In the genomic region with DNA sequence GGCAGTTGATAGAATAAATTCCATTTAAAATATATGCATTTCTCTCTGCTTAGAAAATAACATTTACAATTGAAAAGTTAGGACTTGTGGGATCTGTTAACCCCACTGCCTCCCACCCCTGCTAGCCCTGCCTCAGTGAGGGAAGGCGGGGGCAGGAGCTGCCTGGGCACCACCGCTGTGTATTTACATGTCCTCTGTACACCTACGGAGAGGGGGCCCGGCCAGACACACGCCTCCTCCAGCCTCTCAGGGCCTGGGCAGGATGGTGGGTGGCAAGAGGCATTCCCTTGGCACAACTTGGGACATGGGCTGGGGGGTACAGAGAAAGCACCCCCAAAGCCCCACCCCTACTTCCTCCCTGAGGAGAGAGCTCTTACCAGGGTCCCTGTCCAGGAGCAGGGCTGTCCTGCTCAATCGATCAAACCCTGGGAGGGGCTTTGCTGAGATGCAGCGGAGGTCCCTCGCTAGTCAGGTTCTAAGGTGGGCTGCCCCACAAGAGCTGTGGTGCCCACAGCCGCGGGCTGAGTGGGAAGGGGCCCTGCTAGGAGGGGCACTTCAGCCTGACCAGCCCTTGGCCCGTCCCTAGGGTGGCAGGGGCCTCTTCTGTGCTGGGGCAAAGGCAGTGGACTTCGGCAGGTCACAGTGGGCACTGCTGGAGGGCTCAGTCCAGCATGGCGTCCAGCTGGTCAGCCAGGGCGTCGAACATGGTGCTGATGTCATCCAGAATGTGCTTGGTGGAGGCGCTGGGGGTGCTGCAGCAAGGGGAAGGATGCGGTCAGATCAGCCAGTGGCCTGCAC, we compare ENCODE assay signal across 22 cellular contexts. TPM values are rescaled to one million over a fixed set of nuclear protein-coding genes. Genes with fewer than 3 reads are reported as not detected.
DNase-seq lines count a peak whose midpoint lies in the region; ATAC-seq and TF ChIP-seq lines count a peak whose summit lies in the region.
"Had no signal": no experiment of that assay in that cellular context is flagged by ENCODE, and none has a peak within 500 bp of the region (broad histone marks: within the 10 kb centered on the region; RNA-seq: fewer than 3 reads in every experiment).

No MANE protein-coding gene starts in this region.

- no peak overlapping the region for H2AFZ ChIP-seq in HCT116 (ENCODE audit: low read depth, low read length, poor library complexity, severe bottlenecking)

- no peak overlapping the region for H3K27ac ChIP-seq in HCT116 (ENCODE audit: low read depth, low read length)
- peak overlapping the region; percentile 17 to 58 for H3K27ac ChIP-seq in breast epithelium
- peak overlapping the region; percentile 57 for H3K27ac ChIP-seq in muscle layer of colon (ENCODE audit: low read depth, low read length)
- H3K27ac ChIP-seq in testis, result peak overlapping the region; percentile 67 to 72

- DNase-seq in HCT116 (ENCODE audit: low read depth, low spot score) (no peak), breast epithelium (ENCODE audit: low spot score in 2 of 2) (no peak), testis (no peak), RKO (ENCODE audit: low spot score) (no peak)
- DNase-seq: activated CD4-positive, alpha-beta T cell treated with anti-CD3 and anti-CD28 coated beads for 1 hour; activated CD8-positive, alpha-beta memory T cell treated with anti-CD3 and anti-CD28 coated beads for 24 hours; activated naive CD4-positive, alpha-beta T cell treated with anti-CD3 and anti-CD28 coated beads, Interleukin-2, amount 10 ng/mL, durations not matched to agents 7 days and 5 days; activated T-cell treated with anti-CD3 and anti-CD28 coated beads, Interleukin-2, amount 50 U/mL, for 72 hours; CD4-positive, alpha-beta T cell; cerebellar nuclear complex; DMS153; effector memory CD4-positive, alpha-beta T cell; esophagus squamous epithelium; GDM1; left cardiac atrium; NCI-H1417; NCI-H524 treated with DMSO at 0.1 percent for 48 hours; stimulated activated CD4-positive, alpha-beta T cell treated with anti-CD3 and anti-CD28 coated beads, Interleukin-12 subunit alpha, Interleukin-12 subunit beta, amount 100 ng/mL, for 4 hours; SW 1271 had no signal

- H3K9ac ChIP-seq in HCT116 (ENCODE audit: low read length) (no peak overlapping the region), muscle layer of colon (ENCODE audit: low read length) (no peak overlapping the region)

- POLR2A ChIA-PET in HCT116 (lab: Charles Lee), result no interaction called here

- H3K9me3 ChIP-seq in HCT116 (ENCODE audit: control insufficient read depth in 1 of 2, insufficient read depth in 1 of 2, low read depth in 1 of 2, low read length in 2 of 2) (no peaks in the 10 kb centered on the region), breast epithelium (no peaks in the 10 kb centered on the region), muscle layer of colon (ENCODE audit: low read length) (no peaks in the 10 kb centered on the region), testis (no peaks in the 10 kb centered on the region)
- H3K9me3 ChIP-seq: esophagus squamous epithelium had no signal

- RAD21 ChIA-PET in HCT116 (lab: Charles Lee; ENCODE audit: low non-redundant PET in 1 of 2, low total read pairs in 2 of 2, uncharacterized antibody in 2 of 2, unreplicated experiment in 2 of 2), result no interaction called here

- TSS peak; percentile 23 for BruUV-seq in HCT116 (replicated peaks; lab: Mats Ljungman, UMichigan)

- TF ChIP-seq CTCF in HCT116 (IDR thresholded peaks at IDR 0.05 in 2 of 3, conservative IDR thresholded peaks at IDR 0.05 in 1 of 3; ENCODE audit: borderline replicate concordance in 1 of 3, insufficient read depth in 1 of 3, low read depth in 2 of 3, low read length in 2 of 3) (no peak), breast epithelium (IDR thresholded peaks at IDR 0.05) (no peak), testis (IDR thresholded peaks at IDR 0.05) (no peak)

- no peak overlapping the region for H3K4me3 ChIP-seq in HCT116 (replicated peaks in 1 of 2; ENCODE audit: low read depth in 1 of 2, low read length in 2 of 2)
- no peak overlapping the region for H3K4me3 ChIP-seq in breast epithelium
- no peak overlapping the region for H3K4me3 ChIP-seq in muscle layer of colon (ENCODE audit: low read depth in 1 of 2, low read length in 2 of 2)
- no peak overlapping the region for H3K4me3 ChIP-seq in testis
- H3K4me3 ChIP-seq: esophagus squamous epithelium had no signal

- intact Hi-C loops in HCT116 (cut with micrococcal nuclease) (no loop called here), breast epithelium (cut with DNase I; ENCODE audit: low total_unique reads) (no loop called here), testis (cut with DNase I; ENCODE audit: low total_unique reads) (no loop called here)

- no peak overlapping the region for H3K4me2 ChIP-seq in HCT116 (ENCODE audit: low read length)

- H3K27me3 ChIP-seq in HCT116 (ENCODE audit: insufficient read depth, low read length) (no peaks in the 10 kb centered on the region), breast epithelium (no peaks in the 10 kb centered on the region), muscle layer of colon (ENCODE audit: control insufficient read depth in 1 of 2, insufficient read depth in 2 of 2, low read length in 2 of 2) (no peaks in the 10 kb centered on the region), testis (no peaks in the 10 kb centered on the region)
- H3K27me3 ChIP-seq: esophagus squamous epithelium had no signal

- WGBS in testis, 2 donors, result 82 to 89% methylated on average over 9 to 17 of the region's 17 CpGs

- H3K9me2 ChIP-seq in HCT116 (ENCODE audit: insufficient read depth), result no peaks in the 10 kb centered on the region

- no peaks in the 10 kb centered on the region for H3K4me1 ChIP-seq in HCT116 (ENCODE audit: control insufficient read depth in 1 of 2, insufficient read depth in 2 of 2, low read length in 2 of 2)
- peaks cover 0 to 13% of the 10 kb centered on the region in 2 donors for H3K4me1 ChIP-seq in breast epithelium
- H3K4me1 ChIP-seq in muscle layer of colon (ENCODE audit: insufficient read depth, low read length), result peaks cover 27% of the 10 kb centered on the region
- H3K4me1 ChIP-seq in testis, result peaks cover 36% of the 10 kb centered on the region

- no peak for ATAC-seq in HCT116
- ATAC-seq in GM18520 (IDR thresholded peaks at IDR 0.05; ENCODE audit: unreplicated experiment), result no peak
- ATAC-seq in HG02973 (IDR thresholded peaks at IDR 0.05; ENCODE audit: unreplicated experiment), result no peak
- ATAC-seq: activated T-cell treated with anti-CD3 and anti-CD28 coated beads, Interleukin-2, amount 50 U/mL, for 72 hours had no signal

- H4K20me1 ChIP-seq in HCT116 (ENCODE audit: insufficient read depth), result no peaks in the 10 kb centered on the region

- peaks cover 16 to 17% of the 10 kb centered on the region in 2 experiments; a peak in 3 of 4 replicates for H3K36me3 ChIP-seq in HCT116 (ENCODE audit: control insufficient read depth in 1 of 2, insufficient read depth in 2 of 2, low read length in 2 of 2)
- no peaks in the 10 kb centered on the region for H3K36me3 ChIP-seq in breast epithelium
- peaks cover 42% of the 10 kb centered on the region for H3K36me3 ChIP-seq in muscle layer of colon (ENCODE audit: insufficient read depth, low read length)
- no peaks in the 10 kb centered on the region for H3K36me3 ChIP-seq in testis (ENCODE audit: low read depth, missing control alignments)

- no peaks in the 10 kb centered on the region for H3K79me2 ChIP-seq in HCT116 (ENCODE audit: insufficient read depth, low read length)

- CTCF ChIA-PET in HCT116 (lab: Charles Lee), result no interaction called here

- TF ChIP-seq POLR2A in HCT116 (IDR thresholded peaks at IDR 0.05; ENCODE audit: borderline replicate concordance, extremely low read depth, insufficient read depth, insufficient read length), result no peak
- TF ChIP-seq POLR2A in breast epithelium (IDR thresholded peaks at IDR 0.05), result no peak
- TF ChIP-seq POLR2A in testis (IDR thresholded peaks at IDR 0.05), result no peak

- no peak for TF ChIP-seq RAD21 in HCT116 (IDR thresholded peaks at IDR 0.05; ENCODE audit: low read depth)

TF ChIP-seq in HCT116, 20 proteins besides CTCF, POLR2A, EP300 and RAD21:
- TF ChIP-seq POLR2AphosphoS5 (IDR thresholded peaks at IDR 0.05; ENCODE audit: low read depth, low read length) (no peak), TCF7L2 (IDR thresholded peaks at IDR 0.05; ENCODE audit: borderline replicate concordance, extremely low read depth, insufficient read depth, insufficient read length) (no peak)
TF ChIP-seq in HCT116: peak in this region for 0.

RNA-seq across cellular contexts. Expression of a gene that starts 14.7 kb away (rescaled TPM):
- total RNA-seq in HCT116 (2021; ENCODE audit: unreplicated experiment), result 38.4 TPM
- 14.5 and 16.3 TPM in 2 replicates for polyA plus RNA-seq in HCT116 (2012)
- total RNA-seq in breast epithelium, result 10 to 100 TPM in 2 of 3 donors, 1 to 10 TPM in 1; 10.0 to 23.3 (median 14.6) TPM
- total RNA-seq in testis, result 10 to 100 TPM; 15.6 to 22.6 TPM
- polyA plus RNA-seq in testis (ENCODE audit: insufficient read depth, low read depth, low replicate concordance), result 16.9 TPM

RNA-seq across cellular contexts. Expression of a gene that starts 15.7 kb away (rescaled TPM):
- total RNA-seq in HCT116 (2021; ENCODE audit: unreplicated experiment), result 87.3 TPM
- polyA plus RNA-seq in HCT116 (2012), result 80.0 and 86.5 TPM in 2 replicates
- total RNA-seq in breast epithelium, result 10 to 100 TPM; 18.4 to 34.7 (median 31.2) TPM
- 10 to 100 TPM; 45.7 to 46.6 TPM for total RNA-seq in testis
- polyA plus RNA-seq in testis (ENCODE audit: insufficient read depth, low read depth, low replicate concordance), result 28.3 TPM

RNA-seq across cellular contexts. Expression of a gene that starts 24.9 kb away (rescaled TPM):
- total RNA-seq in HCT116 (2021; ENCODE audit: unreplicated experiment), result 209 TPM
- polyA plus RNA-seq in HCT116 (2012), result 177 and 183 TPM in 2 replicates
- total RNA-seq in breast epithelium, result 10 to 100 TPM in 2 of 3 donors, 1 to 10 TPM in 1; 4.6 to 60.2 (median 52.4) TPM
- 10 to 100 TPM; 20.6 to 34.3 TPM for total RNA-seq in testis
- 22.9 TPM for polyA plus RNA-seq in testis (ENCODE audit: insufficient read depth, low read depth, low replicate concordance)

RNA-seq across cellular contexts. Expression of a gene that starts 44.2 kb away (rescaled TPM):
- total RNA-seq in HCT116 (2021; ENCODE audit: unreplicated experiment) (75.4 TPM), breast epithelium (10 to 100 TPM; 45.1 to 62.5 (median 51.1) TPM), testis (100 to 1,000 TPM; 151 to 171 TPM)
- polyA plus RNA-seq in HCT116 (2012), result 64.3 and 69.0 TPM in 2 replicates
- 128 TPM for polyA plus RNA-seq in testis (ENCODE audit: insufficient read depth, low read depth, low replicate concordance)
